ENCODE assay signal across 26 cellular contexts in genomic region chr10:13732485-13732884, GRCh38.
DNase-seq lines count a peak whose midpoint lies in the region; ATAC-seq and TF ChIP-seq lines count a peak whose summit lies in the region.
"Had no signal": no experiment of that assay in that cellular context is flagged by ENCODE, and none has a peak within 500 bp of the region (broad histone marks: within the 10 kb centered on the region; RNA-seq: fewer than 3 reads in every experiment).

No MANE protein-coding gene starts in this region.

- H3K79me2 ChIP-seq in trophoblast cell (ENCODE audit: control insufficient read depth, insufficient read depth, low read length, poor library complexity), result no peaks in the 10 kb centered on the region

- H3K4me3 ChIP-seq in Caco-2 (ENCODE audit: low read depth, low read length) (no peak overlapping the region), trophoblast cell (ENCODE audit: low read depth, low read length) (no peak overlapping the region)
- H3K4me3 ChIP-seq: ascending aorta, dorsolateral prefrontal cortex, MG63, thoracic aorta had no signal

- no peak overlapping the region for H3K23ac ChIP-seq in trophoblast cell (ENCODE audit: low read length)

- TF ChIP-seq CTCF in Caco-2 (IDR thresholded peaks at IDR 0.05; ENCODE audit: insufficient read depth in 1 of 2, low read depth in 1 of 2, low read length in 1 of 2, severe bottlenecking in 1 of 2, unreplicated experiment in 1 of 2) (no peak), brain (conservative IDR thresholded peaks at IDR 0.05) (no peak)

- peak overlapping the region; percentile 34 for H3K18ac ChIP-seq in trophoblast cell (ENCODE audit: low read length)

- H3K4me2 ChIP-seq in trophoblast cell (ENCODE audit: low read length), result no peak overlapping the region

- no peak overlapping the region for H3K4me3 Mint-ChIP-seq in Caco-2 (ENCODE audit: unreplicated experiment)
- no peak overlapping the region for H3K4me3 Mint-ChIP-seq in brain
- H3K4me3 Mint-ChIP-seq: activated CD4-positive, alpha-beta memory T cell treated with anti-CD3 and anti-CD28 coated beads for 36 hours; activated naive CD8-positive, alpha-beta T cell; CD4-positive, alpha-beta T cell; memory B cell; stimulated activated naive B cell treated with anti-CD40 and anti-IgM and Interleukin-4, amounts not matched to agents 10 μg/mL and 1 μg/mL and 100 μg/mL, for 72 hours had no signal

- intact Hi-C loops in Caco-2 (cut with micrococcal nuclease; ENCODE audit: unreplicated experiment), result no loop called here

- no peak overlapping the region for H3K14ac ChIP-seq in trophoblast cell (ENCODE audit: low read length)

- peaks cover 17% of the 10 kb centered on the region for H3K79me1 ChIP-seq in trophoblast cell (ENCODE audit: low read length)

- H3K27me3 Mint-ChIP-seq in Caco-2 (ENCODE audit: insufficient read depth, unreplicated experiment), result no peaks in the 10 kb centered on the region
- H3K27me3 Mint-ChIP-seq in brain, result no peaks in the 10 kb centered on the region
- H3K27me3 Mint-ChIP-seq: activated CD4-positive, alpha-beta memory T cell treated with anti-CD3 and anti-CD28 coated beads for 36 hours; CD4-positive, alpha-beta T cell had no signal

- no peak overlapping the region for H3K27ac ChIP-seq in trophoblast cell (ENCODE audit: low read depth, low read length)
- H3K27ac ChIP-seq: ascending aorta, thoracic aorta had no signal

- no TSS peak for BruUV-seq in Caco-2 (replicated peaks; lab: Mats Ljungman, UMichigan)

- CTCF ChIA-PET in Caco-2 (lab: Charles Lee), result no interaction called here

- no peak for DNase-seq in Caco-2
- DNase-seq in NCI-H1694 (lab: John Stamatoyannopoulos, UW), result peak; percentile 22
- DNase-seq in trophoblast cell, result peak; percentile 74 to 78
- DNase-seq in dedifferentiated amniotic fluid mesenchymal stem cell (ENCODE audit: extremely low spot score), result no peak
- DNase-seq: activated CD4-positive, alpha-beta memory T cell treated with anti-CD3 and anti-CD28 coated beads for 36 hours; CD4-positive, alpha-beta T cell; central memory CD4-positive, alpha-beta T cell; DMS 273 treated with DMSO at 0.1 percent for 48 hours; glutamatergic neuron; MG63; NCI-H1436; NCI-H226; occipital lobe; OCI-M1; stimulated activated naive B cell treated with anti-CD40 and anti-IgM and Interleukin-4, amounts not matched to agents 10 μg/mL and 1 μg/mL and 100 μg/mL, for 72 hours; SW 1271 had no signal

- POLR2A ChIA-PET in Caco-2 (lab: Charles Lee), result interaction anchor here (0.9 kb wide), 1 partner anchor 18 kb away, joined by 3 read pairs; no protein-coding TSS in a partner anchor

- H3K36me3 ChIP-seq in Caco-2 (ENCODE audit: control insufficient read depth, insufficient read depth, low read length), result no peaks in the 10 kb centered on the region
- peaks cover 0 to 6% of the 10 kb centered on the region in 2 experiments for H3K36me3 ChIP-seq in trophoblast cell (ENCODE audit: control insufficient read depth in 1 of 2, insufficient read depth in 2 of 2, low read length in 2 of 2)
- H3K36me3 ChIP-seq: MG63 had no signal

- peak overlapping the region; percentile 15 for H4K8ac ChIP-seq in trophoblast cell (ENCODE audit: low read depth, low read length)

- no CpG with 5 or more reads among the region's 6 CpGs for WGBS in trophoblast cell (ENCODE audit: extremely low coverage, insufficient coverage, insufficient read length)

- H2AK5ac ChIP-seq in trophoblast cell (ENCODE audit: low read length), result peak overlapping the region; percentile 3

- H2BK5ac ChIP-seq in trophoblast cell (ENCODE audit: low read depth, low read length, poor library complexity), result no peak overlapping the region

- no peaks in the 10 kb centered on the region for H3K9me3 Mint-ChIP-seq in Caco-2 (ENCODE audit: unreplicated experiment)
- H3K9me3 Mint-ChIP-seq in brain, result no peaks in the 10 kb centered on the region
- H3K9me3 Mint-ChIP-seq: activated CD4-positive, alpha-beta memory T cell treated with anti-CD3 and anti-CD28 coated beads for 36 hours; activated T-helper 2 cell treated with anti-CD3 and anti-CD28 coated beads, Interferon-gamma antibody, Interleukin-2, Interleukin-4, amounts not matched to agents 10 μg/mL and 5 μg/mL and 100 μg/mL, durations not matched to agents 14 hours and 24 hours and 36 hours; CD4-positive, alpha-beta T cell; memory B cell; stimulated activated naive B cell treated with anti-CD40 and anti-IgM and Interleukin-4, amounts not matched to agents 10 μg/mL and 1 μg/mL and 100 μg/mL, for 72 hours had no signal

- H3K4me1 ChIP-seq in Caco-2 (peaks cover 29% of the 10 kb centered on the region), trophoblast cell (ENCODE audit: control insufficient read depth in 1 of 2, insufficient read depth in 2 of 2, low read length in 2 of 2) (peaks cover 11 to 31% of the 10 kb centered on the region in 2 experiments)
- H3K4me1 ChIP-seq: ascending aorta had no signal

- H2AFZ ChIP-seq in trophoblast cell (ENCODE audit: insufficient read depth, low read length, poor library complexity), result no peak overlapping the region

- H3K27ac Mint-ChIP-seq in Caco-2 (ENCODE audit: unreplicated experiment) (peak overlapping the region; percentile 42), brain (peak overlapping the region in 4 of 5 experiments; percentile 48 to 79 (median 60))
- H3K27ac Mint-ChIP-seq: activated CD4-positive, alpha-beta memory T cell treated with anti-CD3 and anti-CD28 coated beads for 36 hours; activated naive CD8-positive, alpha-beta T cell; activated T-helper 2 cell treated with anti-CD3 and anti-CD28 coated beads, Interferon-gamma antibody, Interleukin-2, Interleukin-4, amounts not matched to agents 10 μg/mL and 5 μg/mL and 100 μg/mL, durations not matched to agents 14 hours and 24 hours and 36 hours; CD4-positive, alpha-beta T cell; memory B cell; stimulated activated naive B cell treated with anti-CD40 and anti-IgM and Interleukin-4, amounts not matched to agents 10 μg/mL and 1 μg/mL and 100 μg/mL, for 72 hours had no signal

- H2BK12ac ChIP-seq in trophoblast cell (ENCODE audit: low read length), result peak overlapping the region; percentile 44

- peak overlapping the region; percentile 4 for H2BK120ac ChIP-seq in trophoblast cell (ENCODE audit: insufficient read depth, low read length, poor library complexity)

- no peak overlapping the region for H3K9ac ChIP-seq in trophoblast cell (ENCODE audit: low read length)

- no peak overlapping the region for H4K91ac ChIP-seq in trophoblast cell (ENCODE audit: low read depth, low read length)

- H3K27me3 ChIP-seq in Caco-2 (replicated peaks; ENCODE audit: control insufficient read depth, insufficient read depth, low read length) (no peaks in the 10 kb centered on the region), trophoblast cell (ENCODE audit: insufficient read depth, low read length) (no peaks in the 10 kb centered on the region)
- H3K27me3 ChIP-seq: ascending aorta, dorsolateral prefrontal cortex, MG63 had no signal

- H3K4me1 Mint-ChIP-seq in Caco-2 (ENCODE audit: low read depth, unreplicated experiment), result peaks cover 41% of the 10 kb centered on the region
- H3K4me1 Mint-ChIP-seq in brain, result peaks cover 54% of the 10 kb centered on the region
- H3K4me1 Mint-ChIP-seq: memory B cell had no signal

- H3K36me3 Mint-ChIP-seq in Caco-2 (ENCODE audit: insufficient read depth, unreplicated experiment) (peaks cover 20% of the 10 kb centered on the region), brain (peaks cover 66% of the 10 kb centered on the region)
- H3K36me3 Mint-ChIP-seq: activated CD4-positive, alpha-beta memory T cell treated with anti-CD3 and anti-CD28 coated beads for 36 hours; activated naive CD8-positive, alpha-beta T cell; memory B cell; stimulated activated naive B cell treated with anti-CD40 and anti-IgM and Interleukin-4, amounts not matched to agents 10 μg/mL and 1 μg/mL and 100 μg/mL, for 72 hours had no signal

- ATAC-seq in GM21447 (IDR thresholded peaks at IDR 0.05; ENCODE audit: unreplicated experiment), result no peak
- no peak for ATAC-seq in GM21576 (IDR thresholded peaks at IDR 0.05; ENCODE audit: unreplicated experiment)
- ATAC-seq: Right ventricle myocardium inferior; stimulated activated naive B cell treated with anti-CD40 and anti-IgM and Interleukin-4, amounts not matched to agents 10 μg/mL and 1 μg/mL and 100 μg/mL, for 72 hours had no signal

- H3K4ac ChIP-seq in trophoblast cell (ENCODE audit: low read depth, low read length), result no peak overlapping the region

- H3K9me3 ChIP-seq in Caco-2, result no peaks in the 10 kb centered on the region
- no peaks in the 10 kb centered on the region for H3K9me3 ChIP-seq in trophoblast cell (ENCODE audit: insufficient read depth, low read depth, low read length)
- H3K9me3 ChIP-seq: ascending aorta, MG63, thoracic aorta had no signal

- no peak overlapping the region for H4K12ac ChIP-seq in trophoblast cell (ENCODE audit: low read depth, low read length)

Comparison
In these comparisons a context has a peak if more than half of its experiments do, and no peak if none do; other contexts are left out.
1. DNase-seq: peak in NCI-H1694 (single experiment) and trophoblast cell (2 of 2); none in Caco-2 (0 of 2) and dedifferentiated amniotic fluid mesenchymal stem cell (single experiment).